Comparison of ENCODE assay signal across 11 cellular contexts in genomic region chr3:122893282-122893681, GRCh38.
DNase-seq lines count a peak whose midpoint lies in the region; ATAC-seq and TF ChIP-seq lines count a peak whose summit lies in the region.
"Had no signal": no experiment of that assay in that cellular context is flagged by ENCODE, and none has a peak within 500 bp of the region (broad histone marks: within the 10 kb centered on the region; RNA-seq: fewer than 3 reads in every experiment).

No MANE protein-coding gene starts in this region.

- peaks cover 6% of the 10 kb centered on the region for H3K27me3 Mint-ChIP-seq in T-helper 17 cell

- intact Hi-C loops in mucosa of descending colon (cut with DNase I, micrococcal nuclease), result no loop called here

- DNase-seq in T-helper 17 cell (no peak), mucosa of descending colon (no peak), GM19238 (ENCODE audit: insufficient read length, low spot score) (no peak)
- DNase-seq: CD8-positive, alpha-beta T cell; central memory CD4-positive, alpha-beta T cell; retina had no signal

- no peak for TF ChIP-seq CTCF in mucosa of descending colon (IDR thresholded peaks at IDR 0.05)

- H3K27ac Mint-ChIP-seq in T-helper 17 cell, result peak overlapping the region; percentile 86
- H3K27ac Mint-ChIP-seq: activated T-helper 2 cell treated with anti-CD3 and anti-CD28 coated beads, Interferon-gamma antibody, Interleukin-2, Interleukin-4, amounts not matched to agents 10 μg/mL and 5 μg/mL and 100 μg/mL, durations not matched to agents 14 hours and 24 hours and 36 hours; CD8-positive, alpha-beta T cell had no signal

- peak; percentile 44 for ATAC-seq in GM18502 (IDR thresholded peaks at IDR 0.05; ENCODE audit: poor library complexity, unreplicated experiment)
- peak; percentile 50 for ATAC-seq in GM21786 (IDR thresholded peaks at IDR 0.05; ENCODE audit: unreplicated experiment)
- ATAC-seq in T-helper 17 cell, result peak; percentile 48
- peak; percentile 24 for ATAC-seq in mucosa of descending colon
- no peak for ATAC-seq in GM21447 (IDR thresholded peaks at IDR 0.05; ENCODE audit: unreplicated experiment)
- no peak for ATAC-seq in HG02970 (IDR thresholded peaks at IDR 0.05; ENCODE audit: low FRiP score, unreplicated experiment)
- ATAC-seq: CD8-positive, alpha-beta T cell had no signal

- H3K9me3 ChIP-seq in T-helper 17 cell (ENCODE audit: control insufficient read depth, low read length, poor library complexity, severe bottlenecking), result no peaks in the 10 kb centered on the region
- no peaks in the 10 kb centered on the region for H3K9me3 ChIP-seq in mucosa of descending colon

- no peaks in the 10 kb centered on the region for H3K4me1 ChIP-seq in mucosa of descending colon (ENCODE audit: low read depth)

- H3K4me3 ChIP-seq in mucosa of descending colon, result no peak overlapping the region

- no peak overlapping the region for H3K4me3 Mint-ChIP-seq in T-helper 17 cell
- H3K4me3 Mint-ChIP-seq: CD8-positive, alpha-beta T cell had no signal

- H3K36me3 Mint-ChIP-seq in T-helper 17 cell (ENCODE audit: low read depth), result no peaks in the 10 kb centered on the region
- H3K36me3 Mint-ChIP-seq: CD8-positive, alpha-beta T cell had no signal

- H3K36me3 ChIP-seq in mucosa of descending colon (ENCODE audit: low read depth), result no peaks in the 10 kb centered on the region

- H3K4me1 Mint-ChIP-seq in T-helper 17 cell, result peaks cover 20% of the 10 kb centered on the region

Comparison
In these comparisons a context has a peak if more than half of its experiments do, and no peak if none do; other contexts are left out.
1. ATAC-seq: peak in GM18502 (single experiment), GM21786 (single experiment), T-helper 17 cell (single experiment) and mucosa of descending colon (single experiment); none in GM21447 (single experiment) and HG02970 (single experiment).